In the genomic region with DNA sequence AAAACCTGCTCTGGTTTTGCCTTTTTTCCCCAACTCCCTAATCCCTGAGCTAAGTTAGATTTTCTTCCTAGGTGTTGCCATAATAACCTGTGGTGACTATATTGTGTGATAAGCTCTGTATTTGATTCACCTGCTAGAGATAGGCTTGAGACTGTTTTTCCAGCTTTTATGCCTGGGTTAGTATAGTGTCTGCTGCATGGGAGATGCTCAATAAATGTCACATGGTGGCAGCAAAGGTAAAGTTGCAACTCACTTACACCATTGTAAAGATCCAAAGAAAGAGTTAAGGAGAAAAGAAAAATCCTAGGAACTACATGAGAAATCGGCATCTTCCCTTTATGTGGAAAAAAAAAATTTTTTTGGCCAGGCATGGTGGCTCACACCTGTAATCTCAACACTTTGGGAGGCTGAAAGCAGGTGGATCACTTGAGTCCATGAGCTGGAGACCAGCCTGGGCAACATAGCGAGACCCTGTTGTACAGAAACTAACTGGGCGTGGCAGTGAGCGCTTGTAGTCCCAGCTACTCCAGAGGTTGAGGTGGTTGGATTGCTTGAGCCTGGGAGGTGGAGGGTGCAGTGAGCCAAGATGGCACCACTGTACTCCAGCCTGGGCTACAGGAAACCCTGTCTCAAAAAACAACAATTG, we compare ENCODE assay signal across 21 cellular contexts. TPM values are rescaled to one million over a fixed set of nuclear protein-coding genes. Genes with fewer than 3 reads are reported as not detected.
DNase-seq lines count a peak whose midpoint lies in the region; ATAC-seq and TF ChIP-seq lines count a peak whose summit lies in the region.
"Had no signal": no experiment of that assay in that cellular context is flagged by ENCODE, and none has a peak within 500 bp of the region (broad histone marks: within the 10 kb centered on the region; RNA-seq: fewer than 3 reads in every experiment).

No MANE protein-coding gene starts in this region.

- no peaks in the 10 kb centered on the region for H3K9me3 Mint-ChIP-seq in activated T-cell treated with anti-CD3 and anti-CD28 coated beads, Interleukin-2, amount 50 U/mL, for 4 hours
- H3K9me3 Mint-ChIP-seq: activated CD4-positive, alpha-beta memory T cell treated with anti-CD3 and anti-CD28 coated beads, Interleukin-2, amount 10 ng/mL, durations not matched to agents 7 days and 5 days; activated T-helper 17 cell treated with anti-CD3 and anti-CD28 coated beads, Interleukin-2, amount 50 U/mL, for 72 hours; CD14-positive monocyte; naive thymus-derived CD4-positive, alpha-beta T cell had no signal

- no peaks in the 10 kb centered on the region for H3K36me3 ChIP-seq in muscle layer of colon (ENCODE audit: insufficient read depth, low read length)

- peaks cover 34% of the 10 kb centered on the region for H3K36me3 Mint-ChIP-seq in activated T-cell treated with anti-CD3 and anti-CD28 coated beads, Interleukin-2, amount 50 U/mL, for 4 hours (ENCODE audit: insufficient read depth)

- H3K9ac ChIP-seq in muscle layer of colon (ENCODE audit: low read length): no peak overlapping the region

- peaks cover 13% of the 10 kb centered on the region for H3K4me1 ChIP-seq in muscle layer of colon (ENCODE audit: insufficient read depth, low read length)

- no peak overlapping the region for H3K4me3 Mint-ChIP-seq in activated T-cell treated with anti-CD3 and anti-CD28 coated beads, Interleukin-2, amount 50 U/mL, for 4 hours
- H3K4me3 Mint-ChIP-seq: activated CD4-positive, alpha-beta memory T cell treated with anti-CD3 and anti-CD28 coated beads, Interleukin-2, amount 10 ng/mL, durations not matched to agents 7 days and 5 days; activated T-helper 17 cell treated with anti-CD3 and anti-CD28 coated beads, Interleukin-2, amount 50 U/mL, for 72 hours; CD14-positive monocyte had no signal

- in situ Hi-C loops in Caki2 (cut with HindIII; ENCODE audit: low pct_unique_long_range_greater_than_20kb, low sequenced_read_pairs) (no loop called here), KBM-7 (cut with MboI; ENCODE audit: low pct_unique_long_range_greater_than_20kb, low sequenced_read_pairs) (no loop called here), astrocyte of the spinal cord (cut with HindIII; ENCODE audit: low sequenced_read_pairs) (no loop called here)

- peaks cover 58% of the 10 kb centered on the region for H3K4me1 Mint-ChIP-seq in activated T-cell treated with anti-CD3 and anti-CD28 coated beads, Interleukin-2, amount 50 U/mL, for 4 hours (ENCODE audit: low read depth)

- TF ChIP-seq CTCF in astrocyte of the spinal cord (IDR thresholded peaks at IDR 0.05; ENCODE audit: low read depth, low read length): peak; percentile 1

- no peaks in the 10 kb centered on the region for H3K9me3 ChIP-seq in muscle layer of colon (ENCODE audit: low read length)
- H3K9me3 ChIP-seq: suprapubic skin had no signal

- DNase-seq in Caki2 (ENCODE audit: low read depth): peak; percentile 8
- peak; percentile 15 for DNase-seq in KBM-7
- no peak for DNase-seq in astrocyte of the spinal cord (ENCODE audit: low read depth, low spot score)
- DNase-seq in activated gamma-delta T cell (lab: John Stamatoyannopoulos, UW): no peak
- no peak for DNase-seq in left colon
- DNase-seq in activated T-cell treated with anti-CD3 and anti-CD28 coated beads, Interleukin-2, amount 50 U/mL, for 4 hours: no peak
- DNase-seq: activated CD4-positive, alpha-beta memory T cell treated with anti-CD3 and anti-CD28 coated beads, Interleukin-2, amount 10 ng/mL, durations not matched to agents 7 days and 5 days; anterior cingulate cortex; dorsolateral prefrontal cortex; IMR-90; left ventricle myocardium superior; naive thymus-derived CD4-positive, alpha-beta T cell; NCI-H1694 treated with DMSO at 0.1 percent for 48 hours; NCI-H748 treated with DMSO at 0.1 percent for 48 hours; retina; Right ventricle myocardium superior; stimulated activated CD4-positive, alpha-beta T cell treated with anti-CD3 and anti-CD28 coated beads, Interleukin-1b, Interleukin-23, amount 100 ng/mL, for 48 hours had no signal

- no peaks in the 10 kb centered on the region for H3K27me3 Mint-ChIP-seq in activated T-cell treated with anti-CD3 and anti-CD28 coated beads, Interleukin-2, amount 50 U/mL, for 4 hours (ENCODE audit: low read depth)
- H3K27me3 Mint-ChIP-seq: activated CD4-positive, alpha-beta memory T cell treated with anti-CD3 and anti-CD28 coated beads, Interleukin-2, amount 10 ng/mL, durations not matched to agents 7 days and 5 days; activated T-helper 17 cell treated with anti-CD3 and anti-CD28 coated beads, Interleukin-2, amount 50 U/mL, for 72 hours; naive thymus-derived CD4-positive, alpha-beta T cell had no signal

- H3K27me3 ChIP-seq in muscle layer of colon (ENCODE audit: control insufficient read depth in 1 of 2, insufficient read depth in 2 of 2, low read length in 2 of 2): no peaks in the 10 kb centered on the region
- H3K27me3 ChIP-seq: dorsolateral prefrontal cortex, suprapubic skin had no signal

- peak overlapping the region; percentile 17 for H3K27ac ChIP-seq in muscle layer of colon (ENCODE audit: low read depth, low read length)
- H3K27ac ChIP-seq: dorsolateral prefrontal cortex, suprapubic skin had no signal

- intact Hi-C loops in left colon (cut with DNase I, micrococcal nuclease): no loop called here

- no peak for ATAC-seq in left colon
- no peak for ATAC-seq in activated T-cell treated with anti-CD3 and anti-CD28 coated beads, Interleukin-2, amount 50 U/mL, for 4 hours
- ATAC-seq: activated T-helper 17 cell treated with anti-CD3 and anti-CD28 coated beads, Interleukin-2, amount 50 U/mL, for 72 hours; left ventricle myocardium superior; naive thymus-derived CD4-positive, alpha-beta T cell had no signal

- H3K4me3 ChIP-seq in astrocyte of the spinal cord (ENCODE audit: low read depth, low read length) (no peak overlapping the region), muscle layer of colon (ENCODE audit: low read depth in 1 of 2, low read length in 2 of 2) (no peak overlapping the region)
- H3K4me3 ChIP-seq: dorsolateral prefrontal cortex, suprapubic skin had no signal

RNA-seq across cellular contexts. Expression of gene CCNJ, which starts 3.7 kb away (rescaled TPM):
- 1.2 and 1.6 TPM in 2 replicates for total RNA-seq in Caki2 (2014; rRNA removed; shearing (Covaris generic); ENCODE audit: low replicate concordance)
- 1 to 10 TPM; 5.9 to 6.4 TPM for total RNA-seq in left colon
- total RNA-seq in activated T-cell treated with anti-CD3 and anti-CD28 coated beads, Interleukin-2, amount 50 U/mL, for 4 hours: 1 to 10 TPM; 8.9 to 9.6 (median 9.1) TPM

Comparison
In these comparisons a context has a peak if more than half of its experiments do, and no peak if none do; other contexts are left out.
1. DNase-seq: peak in Caki2 (single experiment) and KBM-7 (single experiment); none in astrocyte of the spinal cord (single experiment), activated gamma-delta T cell (single experiment), left colon (0 of 2) and activated T-cell treated with anti-CD3 and anti-CD28 coated beads, Interleukin-2, amount 50 U/mL, for 4 hours (single experiment).